ENCODE assay signal across 8 cellular contexts in genomic region chrX:38804481-38805293, GRCh38. TPM values are rescaled to one million over a fixed set of nuclear protein-coding genes. Genes with fewer than 3 reads are reported as not detected.
DNase-seq lines count a peak whose midpoint lies in the region; ATAC-seq and TF ChIP-seq lines count a peak whose summit lies in the region.

No MANE protein-coding gene starts in this region.

- H3K9me3 Mint-ChIP-seq in brain = peaks cover 0 to 4% (median 0%) of the 10 kb centered on the region in 5 experiments

- ATAC-seq in HG02642 (IDR thresholded peaks at IDR 0.05; ENCODE audit: poor library complexity, unreplicated experiment) (peak; percentile 6), SK-N-SH treated with all-trans-retinoic acid at 6 μM for 48 hours (peak; percentile 39), HG02970 (IDR thresholded peaks at IDR 0.05; ENCODE audit: low FRiP score, unreplicated experiment) (no peak), GM21825 (IDR thresholded peaks at IDR 0.05; ENCODE audit: unreplicated experiment) (no peak)

- H3K27me3 Mint-ChIP-seq in brain = peaks cover 6% of the 10 kb centered on the region

- H3K27ac Mint-ChIP-seq in brain = peak overlapping the region; percentile 97 to 98 (median 98)

- H3K4me1 Mint-ChIP-seq in brain = peaks cover 66% of the 10 kb centered on the region

- peaks cover 7% of the 10 kb centered on the region for H3K36me3 Mint-ChIP-seq in brain

- no peak for TF ChIP-seq CTCF in brain (conservative IDR thresholded peaks at IDR 0.05)

- peak overlapping the region; percentile 89 to 99 (median 96) for H3K4me3 Mint-ChIP-seq in brain

- DNase-seq in DMS114 treated with DMSO at 0.1 percent for 48 hours (lab: John Stamatoyannopoulos, UW; ENCODE audit: unreplicated experiment) = peak; percentile 4
- peak; percentile 34 for DNase-seq in kidney tubule cell (ENCODE audit: low spot score)
- DNase-seq in stimulated activated CD4-positive, alpha-beta T cell treated with anti-CD3 and anti-CD28 coated beads, Interleukin-4, amount 100 ng/mL, for 1 hour = peak; percentile 27

TF ChIP-seq in SK-N-SH treated with all-trans-retinoic acid at 6 μM for 48 hours, 23 proteins besides CTCF, POLR2A, EP300 and RAD21:
- TF ChIP-seq TSHZ2 (CRISPR knock-in tag; IDR thresholded peaks at IDR 0.05) (no peak), ZNF565 (CRISPR knock-in tag; conservative IDR thresholded peaks at IDR 0.05; ENCODE audit: low read depth) (no peak), ISL1 (CRISPR knock-in tag; IDR thresholded peaks at IDR 0.05) (no peak), ZNF8 (CRISPR knock-in tag; IDR thresholded peaks at IDR 0.05) (no peak), OSR1 (CRISPR knock-in tag; IDR thresholded peaks at IDR 0.05) (no peak), BACH2 (CRISPR knock-in tag; IDR thresholded peaks at IDR 0.05; ENCODE audit: borderline replicate concordance) (no peak), CSDC2 (CRISPR knock-in tag; IDR thresholded peaks at IDR 0.05) (no peak), PPARA (CRISPR knock-in tag; IDR thresholded peaks at IDR 0.05; ENCODE audit: borderline replicate concordance) (no peak), CREB5 (CRISPR knock-in tag; IDR thresholded peaks at IDR 0.05; ENCODE audit: low read depth) (no peak), ARNTL (CRISPR knock-in tag; IDR thresholded peaks at IDR 0.05; ENCODE audit: borderline replicate concordance, low read depth) (no peak), TOX (CRISPR knock-in tag; IDR thresholded peaks at IDR 0.05; ENCODE audit: borderline replicate concordance) (no peak), PATZ1 (CRISPR knock-in tag; IDR thresholded peaks at IDR 0.05; ENCODE audit: borderline replicate concordance) (no peak), GLIS3 (CRISPR knock-in tag; IDR thresholded peaks at IDR 0.05) (no peak)

RNA-seq across cellular contexts. Expression of gene MID1IP1, which starts 3.4 kb away (rescaled TPM):
- polyA plus RNA-seq in brain (ENCODE audit: insufficient read depth, low read depth, low replicate concordance) = 108 TPM

Comparison
In these comparisons a context has a peak if more than half of its experiments do, and no peak if none do; other contexts are left out.
1. ATAC-seq: peak in HG02642 (single experiment) and SK-N-SH treated with all-trans-retinoic acid at 6 μM for 48 hours (single experiment); none in HG02970 (single experiment) and GM21825 (single experiment).
2. Peak in every context shown above with its lines, with median percentiles within 50 percentile points of each other: DNase-seq.